Comparison of ENCODE assay signal across 1 cellular context in the genomic region with DNA sequence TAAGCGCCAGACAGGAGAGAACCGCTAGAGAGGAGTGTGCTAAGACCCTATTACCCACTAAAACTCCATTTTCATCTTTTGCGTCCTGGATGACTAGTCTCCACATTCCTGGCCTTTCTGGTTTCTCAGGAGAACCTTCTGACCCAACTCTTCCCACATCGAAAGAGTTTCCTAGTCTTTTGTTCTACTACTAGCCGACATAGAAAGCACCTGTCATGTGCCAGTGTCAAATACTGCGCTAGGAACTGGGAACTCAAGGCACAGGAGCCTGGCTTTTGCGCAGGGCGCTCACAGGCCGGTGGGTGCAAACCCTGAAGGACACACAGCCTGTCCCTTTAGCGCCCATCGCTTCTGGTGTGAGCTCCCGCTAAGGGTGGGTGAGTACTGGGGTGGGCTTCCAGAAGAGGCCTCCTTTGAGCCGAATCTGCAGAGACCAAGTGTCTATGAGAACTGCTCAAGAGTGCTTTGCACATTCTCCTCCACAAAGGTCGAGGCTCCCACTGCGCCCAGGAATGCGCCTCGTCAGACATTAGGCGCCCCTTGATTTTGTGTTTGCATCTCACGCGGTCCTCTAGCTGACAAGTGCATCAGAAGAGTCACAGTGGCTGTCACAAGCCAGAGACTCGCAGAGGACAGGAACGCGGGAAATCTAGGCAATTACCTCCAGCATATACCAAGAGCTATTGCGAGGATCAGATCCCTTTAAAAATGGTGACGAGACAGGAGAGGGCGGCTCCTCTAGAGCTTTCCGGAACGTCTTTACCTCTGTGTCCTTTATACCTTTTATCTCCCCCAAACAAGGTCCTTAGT.
TF ChIP-seq lines count a peak whose summit lies in the region.

No MANE protein-coding gene starts in this region.

TF ChIP-seq in IMR-90, 13 proteins besides CTCF, POLR2A, EP300 and RAD21:
- TF ChIP-seq MXI1 (IDR thresholded peaks at IDR 0.05; ENCODE audit: borderline replicate concordance, low read depth, low read length) = no peak
- no peak for TF ChIP-seq RCOR1 (IDR thresholded peaks at IDR 0.05; ENCODE audit: insufficient replicate concordance, low read length)
- TF ChIP-seq FOS (IDR thresholded peaks at IDR 0.05; ENCODE audit: low read depth, low read length) = no peak
- TF ChIP-seq MAZ (IDR thresholded peaks at IDR 0.05; ENCODE audit: borderline replicate concordance, low read depth, low read length) = no peak
- no peak for TF ChIP-seq SMC3 (IDR thresholded peaks at IDR 0.05; ENCODE audit: low read depth, low read length)
- no peak for TF ChIP-seq CHD1 (IDR thresholded peaks at IDR 0.05; ENCODE audit: low read depth, low read length)
- no peak for TF ChIP-seq NFE2L2 (IDR thresholded peaks at IDR 0.05; ENCODE audit: low read depth, low read length)
- no peak for TF ChIP-seq CEBPB (IDR thresholded peaks at IDR 0.05; ENCODE audit: low read depth, low read length)
- TF ChIP-seq ELK1 (IDR thresholded peaks at IDR 0.05; ENCODE audit: borderline replicate concordance, low read depth, low read length) = no peak
- no peak for TF ChIP-seq RFX5 (IDR thresholded peaks at IDR 0.05; ENCODE audit: low read depth, low read length)
- no peak for TF ChIP-seq BHLHE40 (IDR thresholded peaks at IDR 0.05; ENCODE audit: low read depth, low read length)
- TF ChIP-seq, protein P1, sequence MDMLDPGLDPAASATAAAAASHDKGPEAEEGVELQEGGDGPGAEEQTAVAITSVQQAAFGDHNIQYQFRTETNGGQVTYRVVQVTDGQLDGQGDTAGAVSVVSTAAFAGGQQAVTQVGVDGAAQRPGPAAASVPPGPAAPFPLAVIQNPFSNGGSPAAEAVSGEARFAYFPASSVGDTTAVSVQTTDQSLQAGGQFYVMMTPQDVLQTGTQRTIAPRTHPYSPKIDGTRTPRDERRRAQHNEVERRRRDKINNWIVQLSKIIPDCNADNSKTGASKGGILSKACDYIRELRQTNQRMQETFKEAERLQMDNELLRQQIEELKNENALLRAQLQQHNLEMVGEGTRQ (IDR thresholded peaks at IDR 0.05; ENCODE audit: low read depth, low read length) = no peak
- TF ChIP-seq MAFK (IDR thresholded peaks at IDR 0.05; ENCODE audit: low read depth, low read length) = no peak
